ENCODE assay signal across 17 cellular contexts in the genomic region with DNA sequence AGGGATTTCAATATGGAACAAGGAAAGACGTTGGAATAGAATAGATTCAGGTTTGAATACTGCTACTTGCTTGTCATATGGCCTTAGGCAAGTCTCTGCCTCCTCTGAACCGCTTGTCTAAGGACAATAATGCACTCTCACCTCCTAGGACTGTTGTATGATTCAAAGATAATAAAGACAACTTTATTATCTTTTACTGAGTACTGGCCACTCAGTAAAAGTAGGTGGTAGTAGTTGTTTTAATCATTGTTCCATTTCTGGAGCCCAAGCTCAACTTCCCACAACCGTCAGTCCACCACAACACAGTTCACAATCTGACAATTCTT.
A peak's percentile ranks its signal among the peaks of the same experiment; 100 is the strongest.
DNase-seq lines count a peak whose midpoint lies in the region; ATAC-seq and TF ChIP-seq lines count a peak whose summit lies in the region.
"Had no signal": no experiment of that assay in that cellular context is flagged by ENCODE, and none has a peak within 500 bp of the region (broad histone marks: within the 10 kb centered on the region; RNA-seq: fewer than 3 reads in every experiment).

No MANE protein-coding gene starts in this region.

- H3K4me2 ChIP-seq in PC-3 (ENCODE audit: low read length) (no peak overlapping the region), neural progenitor cell (no peak overlapping the region)
- H3K4me2 ChIP-seq: A549; BLaER1 treated with 17β-estradiol and CSF1 and Interleukin-3, amounts not matched to agents 10 nM and 100 nM had no signal

- H3K4me3 Mint-ChIP-seq in neural progenitor cell (no peak overlapping the region), natural killer cell (no peak overlapping the region)
- H3K4me3 Mint-ChIP-seq: B cell; CD4-positive, alpha-beta T cell; CD8-positive, alpha-beta T cell had no signal

- H3K9me2 ChIP-seq in PC-3 (replicated peaks; ENCODE audit: low read length), result no peaks in the 10 kb centered on the region

- H4K20me1 ChIP-seq in PC-3 (ENCODE audit: low read length) (no peaks in the 10 kb centered on the region), neural progenitor cell (ENCODE audit: low read depth) (no peaks in the 10 kb centered on the region)
- H4K20me1 ChIP-seq: BLaER1 treated with 17β-estradiol and CSF1 and Interleukin-3, amounts not matched to agents 10 nM and 100 nM had no signal

- H3K9me3 Mint-ChIP-seq in neural progenitor cell, result peaks cover 5% of the 10 kb centered on the region
- H3K9me3 Mint-ChIP-seq in natural killer cell, result no peaks in the 10 kb centered on the region
- H3K9me3 Mint-ChIP-seq: CD8-positive, alpha-beta T cell had no signal

- H2AFZ ChIP-seq in PC-3 (ENCODE audit: low read length) (no peak overlapping the region), neural progenitor cell (replicated peaks) (no peak overlapping the region)

- H3K4me1 ChIP-seq in PC-3 (ENCODE audit: insufficient read depth, low read length) (no peaks in the 10 kb centered on the region), neural progenitor cell (peaks cover 11% of the 10 kb centered on the region)
- H3K4me1 ChIP-seq: BLaER1 treated with 17β-estradiol and CSF1 and Interleukin-3, amounts not matched to agents 10 nM and 100 nM; Caco-2 had no signal

- H3K27ac Mint-ChIP-seq in neural progenitor cell, result peak overlapping the region; percentile 32
- no peak overlapping the region for H3K27ac Mint-ChIP-seq in natural killer cell
- H3K27ac Mint-ChIP-seq: B cell; CD4-positive, alpha-beta T cell; CD8-positive, alpha-beta T cell had no signal

- intact Hi-C loops in PC-3 (cut with micrococcal nuclease) (no loop called here), left colon (cut with DNase I, micrococcal nuclease) (no loop called here), natural killer cell (cut with micrococcal nuclease) (no loop called here)

- no peaks in the 10 kb centered on the region for H3K27me3 ChIP-seq in PC-3 (ENCODE audit: low read length)
- H3K27me3 ChIP-seq in neural progenitor cell, result no peaks in the 10 kb centered on the region
- H3K27me3 ChIP-seq: BLaER1 treated with 17β-estradiol and CSF1 and Interleukin-3, amounts not matched to agents 10 nM and 100 nM had no signal

- DNase-seq in PC-3 (peak; percentile 4), left colon (no peak), neural progenitor cell (ENCODE audit: low spot score) (no peak), natural killer cell (no peak), NCI-H1694 (lab: John Stamatoyannopoulos, UW) (no peak)
- DNase-seq: AML-193; Caco-2; Calu3; CD4-positive, alpha-beta T cell; CD8-positive, alpha-beta T cell; GDM1 had no signal

- no peaks in the 10 kb centered on the region for H3K36me3 Mint-ChIP-seq in neural progenitor cell
- H3K36me3 Mint-ChIP-seq in natural killer cell, result peaks cover 3% of the 10 kb centered on the region
- H3K36me3 Mint-ChIP-seq: CD8-positive, alpha-beta T cell had no signal

- no peaks in the 10 kb centered on the region for H3K9me3 ChIP-seq in PC-3 (ENCODE audit: low read length)
- no peaks in the 10 kb centered on the region for H3K9me3 ChIP-seq in neural progenitor cell (ENCODE audit: low read depth)

- no peaks in the 10 kb centered on the region for H3F3A ChIP-seq in PC-3 (ENCODE audit: low read length, unreplicated experiment)
- H3F3A ChIP-seq in neural progenitor cell (ENCODE audit: low read depth), result no peaks in the 10 kb centered on the region

- H3K27ac ChIP-seq in PC-3 (ENCODE audit: low read length), result no peak overlapping the region
- no peak overlapping the region for H3K27ac ChIP-seq in neural progenitor cell
- H3K27ac ChIP-seq: 22Rv1; BLaER1 treated with 17β-estradiol and CSF1 and Interleukin-3, amounts not matched to agents 10 nM and 100 nM; C4-2B had no signal

- no peaks in the 10 kb centered on the region for H3K27me3 Mint-ChIP-seq in neural progenitor cell (ENCODE audit: insufficient read depth, low read depth)
- H3K27me3 Mint-ChIP-seq in natural killer cell (ENCODE audit: low read depth in 2 of 2), result peaks cover 3 to 15% of the 10 kb centered on the region in 2 donors
- H3K27me3 Mint-ChIP-seq: CD4-positive, alpha-beta T cell had no signal

- POLR2A ChIA-PET in PC-3 (lab: Charles Lee; ENCODE audit: unreplicated experiment), result no interaction called here

- peaks cover 10% of the 10 kb centered on the region for H3K4me1 Mint-ChIP-seq in neural progenitor cell
- H3K4me1 Mint-ChIP-seq in natural killer cell, result peaks cover 17 to 34% of the 10 kb centered on the region in 2 donors
- H3K4me1 Mint-ChIP-seq: B cell had no signal

- BruUV-seq in PC-3 (replicated peaks; lab: Mats Ljungman, UMichigan), result no TSS peak

- H3K9ac ChIP-seq in PC-3 (ENCODE audit: low read length), result no peak overlapping the region
- H3K9ac ChIP-seq in neural progenitor cell, result no peak overlapping the region
- H3K9ac ChIP-seq: BLaER1 treated with 17β-estradiol and CSF1 and Interleukin-3, amounts not matched to agents 10 nM and 100 nM had no signal

- no peaks in the 10 kb centered on the region for H3K36me3 ChIP-seq in PC-3 (ENCODE audit: low read depth, low read length)
- no peaks in the 10 kb centered on the region for H3K36me3 ChIP-seq in neural progenitor cell
- H3K36me3 ChIP-seq: BLaER1 treated with 17β-estradiol and CSF1 and Interleukin-3, amounts not matched to agents 10 nM and 100 nM had no signal

- H3K4me3 ChIP-seq in PC-3 (ENCODE audit: low read length) (no peak overlapping the region), neural progenitor cell (no peak overlapping the region)
- H3K4me3 ChIP-seq: A549; BLaER1 treated with 17β-estradiol and CSF1 and Interleukin-3, amounts not matched to agents 10 nM and 100 nM; GM12878 had no signal

- TF ChIP-seq CTCF in PC-3 (conservative IDR thresholded peaks at IDR 0.05; ENCODE audit: low read depth, low read length) (no peak), neural progenitor cell (IDR thresholded peaks at IDR 0.05) (no peak), natural killer cell (IDR thresholded peaks at IDR 0.05) (no peak)

- H3K79me2 ChIP-seq in PC-3 (ENCODE audit: low read length) (no peaks in the 10 kb centered on the region), neural progenitor cell (ENCODE audit: low read depth) (no peaks in the 10 kb centered on the region)

- ATAC-seq in PC-3 (peak; percentile 29; the same call in 1 of the 2 replicates), left colon (peak; percentile 69), natural killer cell (no peak)
- ATAC-seq: CD8-positive, alpha-beta T cell; GM12878 had no signal

- CTCF ChIA-PET in PC-3 (lab: Charles Lee), result no interaction called here

Comparison
In these comparisons a context has a peak if more than half of its experiments do, and no peak if none do; other contexts are left out.
1. ATAC-seq: peak in PC-3 (single experiment) and left colon (single experiment); none in natural killer cell (0 of 3).